13 cellular contexts compared by ENCODE assay signal in genomic region chr2:182416191-182416590, GRCh38. TPM values are rescaled to one million over a fixed set of nuclear protein-coding genes. Genes with fewer than 3 reads are reported as not detected.
DNase-seq lines count a peak whose midpoint lies in the region; ATAC-seq and TF ChIP-seq lines count a peak whose summit lies in the region.
"Had no signal": no experiment of that assay in that cellular context is flagged by ENCODE, and none has a peak within 500 bp of the region (broad histone marks: within the 10 kb centered on the region; RNA-seq: fewer than 3 reads in every experiment).

No MANE protein-coding gene starts in this region.

- intact Hi-C loops in left ventricle myocardium inferior (cut with micrococcal nuclease): no loop called here
- intact Hi-C loops in left cardiac atrium (cut with DNase I): no loop called here

- no peaks in the 10 kb centered on the region for H3K9me3 ChIP-seq in left ventricle myocardium inferior (replicated peaks)
- H3K9me3 ChIP-seq: A549, BE2C had no signal

- peak overlapping the region; percentile 27 for H3K27ac ChIP-seq in left ventricle myocardium inferior (replicated peaks)
- H3K27ac ChIP-seq: A549, C4-2B, GM23248 had no signal

- no peaks in the 10 kb centered on the region for H3K27me3 ChIP-seq in left ventricle myocardium inferior (ENCODE audit: low read depth)
- H3K27me3 ChIP-seq: BE2C had no signal

- H3K4me3 ChIP-seq in left ventricle myocardium inferior: no peak overlapping the region
- H3K4me3 ChIP-seq: A549, GM23248 had no signal

- H3K36me3 ChIP-seq in left ventricle myocardium inferior: no peaks in the 10 kb centered on the region
- H3K36me3 ChIP-seq: BE2C had no signal

- TF ChIP-seq CTCF in left ventricle myocardium inferior (IDR thresholded peaks at IDR 0.05; ENCODE audit: borderline replicate concordance): no peak

- peaks cover 9% of the 10 kb centered on the region for H3K4me1 ChIP-seq in left ventricle myocardium inferior
- H3K4me1 ChIP-seq: A549, BE2C had no signal

- no peak for DNase-seq in left ventricle myocardium inferior
- no peak for DNase-seq in left cardiac atrium
- DNase-seq in NCI-H446 treated with DMSO at 0.1 percent for 48 hours (lab: John Stamatoyannopoulos, UW): peak; percentile 56
- peak; percentile 53 for DNase-seq in inferior parietal cortex (ENCODE audit: extremely low spot score)
- no peak for DNase-seq in OCI-M2 (lab: John Stamatoyannopoulos, UW; ENCODE audit: unreplicated experiment)
- no peak for DNase-seq in activated CD8-positive, alpha-beta memory T cell treated with anti-CD3 and anti-CD28 coated beads, Interleukin-2, amount 50 U/mL, for 4 hours
- DNase-seq: BE2C; CD4-positive, alpha-beta memory T cell; GM23248 had no signal

- ATAC-seq in left cardiac atrium: no peak
- ATAC-seq: A549, HCT116, HepG2 had no signal

RNA-seq across cellular contexts. Expression of gene PDE1A, which starts 10.6 kb away (rescaled TPM):
- total RNA-seq in left ventricle myocardium inferior: 17.3 TPM
- total RNA-seq in left cardiac atrium: 10 to 100 TPM; 11.0 to 11.2 TPM
- total RNA-seq: CD4-positive, alpha-beta memory T cell; HepG2 had no signal

Comparison
In these comparisons a context has a peak if more than half of its experiments do, and no peak if none do; other contexts are left out.
1. DNase-seq: peak in NCI-H446 treated with DMSO at 0.1 percent for 48 hours (single experiment) and inferior parietal cortex (single experiment); none in left ventricle myocardium inferior (single experiment), left cardiac atrium (single experiment), OCI-M2 (single experiment) and activated CD8-positive, alpha-beta memory T cell treated with anti-CD3 and anti-CD28 coated beads, Interleukin-2, amount 50 U/mL, for 4 hours (single experiment).